In the genomic region with DNA sequence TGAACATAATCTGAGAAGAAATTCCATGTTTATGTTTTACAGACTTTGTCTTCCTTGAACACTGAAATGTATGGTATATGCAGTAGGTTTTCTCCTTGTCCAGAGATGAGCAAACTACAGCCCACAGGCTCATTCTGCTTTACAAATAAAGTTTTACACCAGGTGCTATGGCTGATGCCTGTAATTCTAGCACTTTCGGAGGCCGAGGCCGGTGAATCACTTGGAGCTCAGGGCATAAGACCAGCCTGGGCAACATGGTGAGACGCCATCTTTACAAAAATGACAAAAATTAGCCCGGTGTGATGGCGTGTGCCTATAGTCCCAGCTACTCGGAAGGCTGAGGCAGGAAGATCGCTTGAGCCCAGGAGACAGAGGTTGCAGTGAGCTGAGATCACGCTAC, we compare ENCODE assay signal across 15 cellular contexts.
"Had no signal": no experiment of that assay in that cellular context is flagged by ENCODE, and none has a peak within 500 bp of the region (broad histone marks: within the 10 kb centered on the region; RNA-seq: fewer than 3 reads in every experiment).

No MANE protein-coding gene starts in this region.

- H3K4me2 ChIP-seq: hepatocyte had no signal

- H3K27me3 ChIP-seq: colonic mucosa, foreskin keratinocyte, hepatocyte, right lobe of liver had no signal

- H3K9me3 ChIP-seq: colonic mucosa, lower lobe of right lung, right lobe of liver had no signal

- H2AFZ ChIP-seq: hepatocyte had no signal

- DNase-seq: caudate nucleus; colonic mucosa; dermis blood vessel endothelial cell; foreskin keratinocyte; head of caudate nucleus; kidney; left colon; lower lobe of right lung; naive thymus-derived CD4-positive, alpha-beta T cell; posterior cingulate gyrus; right lobe of liver; stimulated activated CD4-positive, alpha-beta T cell treated with anti-CD3 and anti-CD28 coated beads, Interleukin-12 subunit alpha, Interleukin-12 subunit beta, amount 100 ng/mL, for 4 hours; stimulated activated naive CD4-positive, alpha-beta T cell treated with Interleukin-2 at 50 U/mL for 16 hours had no signal

- H3K4me1 ChIP-seq: colonic mucosa, foreskin keratinocyte, lower lobe of right lung had no signal

- H3K27ac ChIP-seq: colonic mucosa, foreskin keratinocyte, hepatocyte, lower lobe of right lung, right lobe of liver, skin epidermis had no signal

- ATAC-seq: foreskin keratinocyte; left colon; lower lobe of right lung; naive thymus-derived CD4-positive, alpha-beta T cell; right lobe of liver had no signal

- H3K36me3 ChIP-seq: colonic mucosa had no signal

- H3K4me3 ChIP-seq: colonic mucosa, hepatocyte, lower lobe of right lung, right lobe of liver, skin epidermis had no signal
